Comparison of ENCODE assay signal across 9 cellular contexts in genomic region chr12:20748198-20748597, GRCh38. TPM values are rescaled to one million over a fixed set of nuclear protein-coding genes. Genes with fewer than 3 reads are reported as not detected.
"Had no signal": no experiment of that assay in that cellular context is flagged by ENCODE, and none has a peak within 500 bp of the region (broad histone marks: within the 10 kb centered on the region; RNA-seq: fewer than 3 reads in every experiment).

No MANE protein-coding gene starts in this region.

- H3K9ac ChIP-seq: GM23248 had no signal

- H3K4me3 ChIP-seq: GM23248 had no signal

- H2AFZ ChIP-seq: GM23248 had no signal

- FAIRE-seq: H1, H54, HTR-8/SVneo had no signal

- H3K27ac ChIP-seq: GM23248 had no signal

- DNase-seq: GM23248, H9, HCEC 1CT, KBM-7 had no signal

RNA-seq across cellular contexts. Expression of gene SLCO1C1, which starts 53.1 kb away (rescaled TPM):
- total RNA-seq: GM23248, H9, HT-29 had no signal
- polyA plus RNA-seq: GM23248, IgD-negative memory B cell had no signal
